In genomic region chr9:37975639-37976038, GRCh38 we compare ENCODE assay signal across 26 cellular contexts.
"Had no signal": no experiment of that assay in that cellular context is flagged by ENCODE, and none has a peak within 500 bp of the region (broad histone marks: within the 10 kb centered on the region; RNA-seq: fewer than 3 reads in every experiment).

No MANE protein-coding gene starts in this region.

- H3K9me3 ChIP-seq: left ventricle myocardium inferior, ovary, psoas muscle, suprapubic skin, transverse colon, uterus had no signal

- DNase-seq: activated CD4-positive, alpha-beta memory T cell treated with anti-CD3 and anti-CD28 coated beads, Interleukin-2, amount 10 ng/mL, durations not matched to agents 7 days and 5 days; activated CD4-positive, alpha-beta T cell treated with anti-CD3 and anti-CD28 coated beads, Interleukin-2, amount 10 ng/mL, durations not matched to agents 24 days and 14 days; activated effector memory CD4-positive, alpha-beta T cell treated with Interleukin-2 at 50 U/mL for 16 hours; activated naive CD4-positive, alpha-beta T cell treated with anti-CD3 and anti-CD28 coated beads for 36 hours; activated naive CD8-positive, alpha-beta T cell treated with anti-CD3 and anti-CD28 coated beads, Interleukin-2, amount 10 ng/mL, durations not matched to agents 7 days and 5 days; activated T-cell treated with anti-CD3 and anti-CD28 coated beads, Interleukin-2, amount 50 U/mL, for 72 hours; amniotic stem cell; dermis blood vessel endothelial cell; effector CD8-positive, alpha-beta T cell; foreskin keratinocyte; immature natural killer cell; left ventricle myocardium inferior; midbrain; ovary; psoas muscle; right cardiac atrium; stimulated activated CD4-positive, alpha-beta T cell treated with anti-CD3 and anti-CD28 coated beads, Interleukin-2, amount 100 ng/mL, for 24 hours; stimulated activated naive CD8-positive, alpha-beta T cell treated with anti-CD3 and anti-CD28 coated beads, Interleukin-15, amount 100 ng/mL, for 72 hours; transverse colon; uterus had no signal

- H3K4me1 ChIP-seq: psoas muscle, uterus had no signal

- H3K9me3 Mint-ChIP-seq: activated CD4-positive, alpha-beta memory T cell treated with anti-CD3 and anti-CD28 coated beads, Interleukin-2, amount 10 ng/mL, durations not matched to agents 7 days and 5 days; activated CD4-positive, alpha-beta T cell treated with anti-CD3 and anti-CD28 coated beads, Interleukin-2, amount 10 ng/mL, durations not matched to agents 24 days and 14 days; activated naive CD4-positive, alpha-beta T cell treated with anti-CD3 and anti-CD28 coated beads for 36 hours; activated naive CD8-positive, alpha-beta T cell treated with anti-CD3 and anti-CD28 coated beads, Interleukin-2, amount 10 ng/mL, durations not matched to agents 7 days and 5 days; activated T-cell treated with anti-CD3 and anti-CD28 coated beads, Interleukin-2, amount 50 U/mL, for 72 hours; immature natural killer cell; natural killer cell treated with Interleukin-12 subunit alpha and Interleukin-12 subunit beta and Interleukin-15 and Interleukin-18, amount 100 ng/mL, for 72 hours; stimulated activated effector memory CD8-positive, alpha-beta T cell treated with anti-CD3 and anti-CD28 coated beads, Interleukin-12 subunit alpha, Interleukin-12 subunit beta, amount 100 ng/mL, for 72 hours; stimulated activated naive CD8-positive, alpha-beta T cell treated with anti-CD3 and anti-CD28 coated beads, Interleukin-15, amount 100 ng/mL, for 72 hours; T-helper 2 cell treated with Interferon-gamma antibody and Interleukin-4, amounts not matched to agents 5 μg/mL and 100 μg/mL, for 36 hours had no signal

- H3K4me3 Mint-ChIP-seq: activated CD4-positive, alpha-beta memory T cell treated with anti-CD3 and anti-CD28 coated beads, Interleukin-2, amount 10 ng/mL, durations not matched to agents 7 days and 5 days; activated CD4-positive, alpha-beta T cell treated with anti-CD3 and anti-CD28 coated beads, Interleukin-2, amount 10 ng/mL, durations not matched to agents 24 days and 14 days; activated naive CD4-positive, alpha-beta T cell treated with anti-CD3 and anti-CD28 coated beads for 36 hours; activated naive CD8-positive, alpha-beta T cell treated with anti-CD3 and anti-CD28 coated beads, Interleukin-2, amount 10 ng/mL, durations not matched to agents 7 days and 5 days; activated T-cell treated with anti-CD3 and anti-CD28 coated beads, Interleukin-2, amount 50 U/mL, for 72 hours; immature natural killer cell; natural killer cell treated with Interleukin-12 subunit alpha and Interleukin-12 subunit beta and Interleukin-15 and Interleukin-18, amount 100 ng/mL, for 72 hours; stimulated activated effector memory CD8-positive, alpha-beta T cell treated with anti-CD3 and anti-CD28 coated beads, Interleukin-12 subunit alpha, Interleukin-12 subunit beta, amount 100 ng/mL, for 72 hours; stimulated activated naive CD8-positive, alpha-beta T cell treated with anti-CD3 and anti-CD28 coated beads, Interleukin-15, amount 100 ng/mL, for 72 hours; T-helper 2 cell treated with Interferon-gamma antibody and Interleukin-4, amounts not matched to agents 5 μg/mL and 100 μg/mL, for 36 hours had no signal

- H3K27me3 ChIP-seq: foreskin keratinocyte, ovary, suprapubic skin, transverse colon, uterus had no signal

- H3K36me3 ChIP-seq: ovary, transverse colon, uterus had no signal

- H3K4me3 ChIP-seq: left ventricle myocardium inferior, ovary, psoas muscle, suprapubic skin, transverse colon, uterus had no signal

- H3K27ac Mint-ChIP-seq: activated CD4-positive, alpha-beta memory T cell treated with anti-CD3 and anti-CD28 coated beads, Interleukin-2, amount 10 ng/mL, durations not matched to agents 7 days and 5 days; activated CD4-positive, alpha-beta T cell treated with anti-CD3 and anti-CD28 coated beads, Interleukin-2, amount 10 ng/mL, durations not matched to agents 24 days and 14 days; activated naive CD4-positive, alpha-beta T cell treated with anti-CD3 and anti-CD28 coated beads for 36 hours; activated naive CD8-positive, alpha-beta T cell treated with anti-CD3 and anti-CD28 coated beads, Interleukin-2, amount 10 ng/mL, durations not matched to agents 7 days and 5 days; activated T-cell treated with anti-CD3 and anti-CD28 coated beads, Interleukin-2, amount 50 U/mL, for 72 hours; natural killer cell treated with Interleukin-12 subunit alpha and Interleukin-12 subunit beta and Interleukin-15 and Interleukin-18, amount 100 ng/mL, for 72 hours; stimulated activated effector memory CD8-positive, alpha-beta T cell treated with anti-CD3 and anti-CD28 coated beads, Interleukin-12 subunit alpha, Interleukin-12 subunit beta, amount 100 ng/mL, for 72 hours; T-helper 2 cell treated with Interferon-gamma antibody and Interleukin-4, amounts not matched to agents 5 μg/mL and 100 μg/mL, for 36 hours had no signal

- H3K4me1 Mint-ChIP-seq: activated CD4-positive, alpha-beta memory T cell treated with anti-CD3 and anti-CD28 coated beads, Interleukin-2, amount 10 ng/mL, durations not matched to agents 7 days and 5 days; immature natural killer cell; stimulated activated naive CD8-positive, alpha-beta T cell treated with anti-CD3 and anti-CD28 coated beads, Interleukin-15, amount 100 ng/mL, for 72 hours had no signal

- H3K27ac ChIP-seq: foreskin keratinocyte, left ventricle myocardium inferior, ovary, psoas muscle, suprapubic skin, uterus, VCaP had no signal

- H3K27me3 Mint-ChIP-seq: activated CD4-positive, alpha-beta T cell treated with anti-CD3 and anti-CD28 coated beads, Interleukin-2, amount 10 ng/mL, durations not matched to agents 24 days and 14 days; natural killer cell treated with Interleukin-12 subunit alpha and Interleukin-12 subunit beta and Interleukin-15 and Interleukin-18, amount 100 ng/mL, for 72 hours had no signal

- ATAC-seq: activated CD4-positive, CD25-positive, alpha-beta regulatory T cell treated with anti-CD3 and anti-CD28 coated beads, Interleukin-2, amount 50 U/mL, for 24 hours; activated T-cell treated with anti-CD3 and anti-CD28 coated beads, Interleukin-2, amount 50 U/mL, for 72 hours; foreskin keratinocyte; natural killer cell treated with Interleukin-12 subunit alpha and Interleukin-12 subunit beta and Interleukin-15 and Interleukin-18, amount 100 ng/mL, for 72 hours; psoas muscle; stimulated activated effector memory CD8-positive, alpha-beta T cell treated with anti-CD3 and anti-CD28 coated beads, Interleukin-12 subunit alpha, Interleukin-12 subunit beta, amount 100 ng/mL, for 72 hours; stimulated activated naive CD8-positive, alpha-beta T cell treated with anti-CD3 and anti-CD28 coated beads, Interleukin-15, amount 100 ng/mL, for 72 hours had no signal

- H3K36me3 Mint-ChIP-seq: activated naive CD8-positive, alpha-beta T cell treated with anti-CD3 and anti-CD28 coated beads, Interleukin-2, amount 10 ng/mL, durations not matched to agents 7 days and 5 days; immature natural killer cell; natural killer cell treated with Interleukin-12 subunit alpha and Interleukin-12 subunit beta and Interleukin-15 and Interleukin-18, amount 100 ng/mL, for 72 hours had no signal
